1 cellular context compared by ENCODE assay signal in genomic region chr16:30370444-30371247, GRCh38.
A peak's percentile ranks its signal among the peaks of the same experiment; 100 is the strongest.
TF ChIP-seq lines count a peak whose summit lies in the region.

Gene TBC1D10B (minus strand): TSS chr16:30370494. CDS start chr16:30370183, 311 bp downstream.

TF ChIP-seq in K562, 482 proteins besides CTCF, POLR2A, EP300 and RAD21 (continued from another document and continues in another):
- TF ChIP-seq SETDB1 (IDR thresholded peaks at IDR 0.05; ENCODE audit: low read length) (no peak), MAFG (tag; conservative IDR thresholded peaks at IDR 0.05) (no peak), GATAD2A (IDR thresholded peaks at IDR 0.05) (no peak), ZNF316 (IDR thresholded peaks at IDR 0.05) (peak; percentile 92), MCM2 (IDR thresholded peaks at IDR 0.05; ENCODE audit: low read depth) (no peak), HOXB6 (CRISPR knock-in tag; IDR thresholded peaks at IDR 0.05; ENCODE audit: borderline replicate concordance) (no peak), EP400 (IDR thresholded peaks at IDR 0.05) (no peak), MECOM (CRISPR knock-in tag; IDR thresholded peaks at IDR 0.05) (no peak), ATF7 (IDR thresholded peaks at IDR 0.05) (peak; percentile 90), FOXJ2 (tag; IDR thresholded peaks at IDR 0.05) (0 out of 2 replicates have a peak, but pooled peaks have one; percentile 35), ZNF408 (CRISPR knock-in tag; IDR thresholded peaks at IDR 0.05; ENCODE audit: low read depth) (no peak), POLR2AphosphoS5 (IDR thresholded peaks at IDR 0.05; ENCODE audit: control insufficient read depth, insufficient read depth, low read depth, low read length) (no peak), NR2F6 (CRISPR knock-in tag; IDR thresholded peaks at IDR 0.05) (no peak), RBM25 (IDR thresholded peaks at IDR 0.05; ENCODE audit: low read depth, low read length, severe bottlenecking) (peak; percentile 69), GABPB1 (CRISPR knock-in tag; IDR thresholded peaks at IDR 0.05) (peak; percentile 61; the same call in 1 of the 2 replicates), RNF219 (CRISPR knock-in tag; IDR thresholded peaks at IDR 0.05) (no peak), THAP7 (CRISPR knock-in tag; IDR thresholded peaks at IDR 0.05) (no peak), DDX20 (tag; IDR thresholded peaks at IDR 0.05; ENCODE audit: low read depth) (no peak), ESRRA (IDR thresholded peaks at IDR 0.05; ENCODE audit: borderline replicate concordance, low read depth) (0 out of 2 replicates have a peak, but pooled peaks have one; percentile 20), ZNF224 (CRISPR knock-in tag; IDR thresholded peaks at IDR 0.05) (no peak), CREB1 (IDR thresholded peaks at IDR 0.05) (no peak), CREB1 (CRISPR knock-in tag; IDR thresholded peaks at IDR 0.05) (peak; percentile 68), BCL6 (CRISPR knock-in tag; IDR thresholded peaks at IDR 0.05) (no peak), FOXM1 (IDR thresholded peaks at IDR 0.05; ENCODE audit: low read depth) (0 out of 2 replicates have a peak, but pooled peaks have one; percentile 50), FOXM1 (CRISPR knock-in tag; IDR thresholded peaks at IDR 0.05; ENCODE audit: low read depth) (no peak), CBFA2T2 (conservative IDR thresholded peaks at IDR 0.05) (no peak), EZH2 (IDR thresholded peaks at IDR 0.05; ENCODE audit: borderline replicate concordance, low read depth, low read length) (no peak), POLR2B (IDR thresholded peaks at IDR 0.05; ENCODE audit: low read depth, partially characterized antibody) (no peak), TBP (optimal IDR thresholded peaks at IDR 0.05; ENCODE audit: low read depth, low read length) (peak; percentile 8), ZNF124 (CRISPR knock-in tag; IDR thresholded peaks at IDR 0.05) (no peak), PKNOX1 (IDR thresholded peaks at IDR 0.05) (peak; percentile 100), DACH1 (IDR thresholded peaks at IDR 0.05; ENCODE audit: partially characterized antibody) (peak; percentile 70), NBN (IDR thresholded peaks at IDR 0.05; ENCODE audit: low read depth) (no peak), SOX6 (IDR thresholded peaks at IDR 0.05) (no peak), C11orf30 (IDR thresholded peaks at IDR 0.05; ENCODE audit: low read depth) (peak; percentile 87), YY1 (IDR thresholded peaks at IDR 0.05; ENCODE audit: borderline replicate concordance in 1 of 3, control insufficient read depth in 1 of 3, extremely low read depth in 1 of 3, insufficient read depth in 3 of 3, insufficient read length in 1 of 3, insufficient replicate concordance in 2 of 3, low read depth in 1 of 3, low read length in 2 of 3) (peak in 1 of 3 experiments; percentile 63), EHMT2 (IDR thresholded peaks at IDR 0.05) (no peak), NR2C2 (CRISPR knock-in tag; IDR thresholded peaks at IDR 0.05) (no peak), NR2C2 (tag; IDR thresholded peaks at IDR 0.05) (peak; percentile 83), HDAC2 (IDR thresholded peaks at IDR 0.05) (0 out of 2 replicates have a peak, but pooled peaks have one; percentile 27), NFYB (IDR thresholded peaks at IDR 0.05; ENCODE audit: extremely low read depth, insufficient read length) (peak; percentile 85), BRD4 (IDR thresholded peaks at IDR 0.05) (no peak), FOXJ3 (CRISPR knock-in tag; IDR thresholded peaks at IDR 0.05) (no peak), RBFOX2 (IDR thresholded peaks at IDR 0.05; ENCODE audit: low read depth, low read length) (no peak; the same call in 1 of the 2 replicates), ATF1 (CRISPR knock-in tag; IDR thresholded peaks at IDR 0.05) (no peak), ATF1 (tag; IDR thresholded peaks at IDR 0.05) (peak; percentile 97), ZNF174 (CRISPR knock-in tag; IDR thresholded peaks at IDR 0.05) (no peak), NFXL1 (CRISPR knock-in tag; IDR thresholded peaks at IDR 0.05) (no peak), ZNF639 (CRISPR knock-in tag; conservative IDR thresholded peaks at IDR 0.05 in 1 of 2, IDR thresholded peaks at IDR 0.05 in 1 of 2) (peak in 1 of 2 experiments; percentile 74; a peak in 1 of 4 replicates)
- TF ChIP-seq, protein P1, sequence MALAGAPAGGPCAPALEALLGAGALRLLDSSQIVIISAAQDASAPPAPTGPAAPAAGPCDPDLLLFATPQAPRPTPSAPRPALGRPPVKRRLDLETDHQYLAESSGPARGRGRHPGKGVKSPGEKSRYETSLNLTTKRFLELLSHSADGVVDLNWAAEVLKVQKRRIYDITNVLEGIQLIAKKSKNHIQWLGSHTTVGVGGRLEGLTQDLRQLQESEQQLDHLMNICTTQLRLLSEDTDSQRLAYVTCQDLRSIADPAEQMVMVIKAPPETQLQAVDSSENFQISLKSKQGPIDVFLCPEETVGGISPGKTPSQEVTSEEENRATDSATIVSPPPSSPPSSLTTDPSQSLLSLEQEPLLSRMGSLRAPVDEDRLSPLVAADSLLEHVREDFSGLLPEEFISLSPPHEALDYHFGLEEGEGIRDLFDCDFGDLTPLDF (CRISPR knock-in tag; IDR thresholded peaks at IDR 0.05), result no peak
- TF ChIP-seq, protein P2, sequence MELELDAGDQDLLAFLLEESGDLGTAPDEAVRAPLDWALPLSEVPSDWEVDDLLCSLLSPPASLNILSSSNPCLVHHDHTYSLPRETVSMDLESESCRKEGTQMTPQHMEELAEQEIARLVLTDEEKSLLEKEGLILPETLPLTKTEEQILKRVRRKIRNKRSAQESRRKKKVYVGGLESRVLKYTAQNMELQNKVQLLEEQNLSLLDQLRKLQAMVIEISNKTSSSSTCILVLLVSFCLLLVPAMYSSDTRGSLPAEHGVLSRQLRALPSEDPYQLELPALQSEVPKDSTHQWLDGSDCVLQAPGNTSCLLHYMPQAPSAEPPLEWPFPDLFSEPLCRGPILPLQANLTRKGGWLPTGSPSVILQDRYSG (tag; conservative IDR thresholded peaks at IDR 0.05; ENCODE audit: low read depth), result no peak
- TF ChIP-seq, protein P3, sequence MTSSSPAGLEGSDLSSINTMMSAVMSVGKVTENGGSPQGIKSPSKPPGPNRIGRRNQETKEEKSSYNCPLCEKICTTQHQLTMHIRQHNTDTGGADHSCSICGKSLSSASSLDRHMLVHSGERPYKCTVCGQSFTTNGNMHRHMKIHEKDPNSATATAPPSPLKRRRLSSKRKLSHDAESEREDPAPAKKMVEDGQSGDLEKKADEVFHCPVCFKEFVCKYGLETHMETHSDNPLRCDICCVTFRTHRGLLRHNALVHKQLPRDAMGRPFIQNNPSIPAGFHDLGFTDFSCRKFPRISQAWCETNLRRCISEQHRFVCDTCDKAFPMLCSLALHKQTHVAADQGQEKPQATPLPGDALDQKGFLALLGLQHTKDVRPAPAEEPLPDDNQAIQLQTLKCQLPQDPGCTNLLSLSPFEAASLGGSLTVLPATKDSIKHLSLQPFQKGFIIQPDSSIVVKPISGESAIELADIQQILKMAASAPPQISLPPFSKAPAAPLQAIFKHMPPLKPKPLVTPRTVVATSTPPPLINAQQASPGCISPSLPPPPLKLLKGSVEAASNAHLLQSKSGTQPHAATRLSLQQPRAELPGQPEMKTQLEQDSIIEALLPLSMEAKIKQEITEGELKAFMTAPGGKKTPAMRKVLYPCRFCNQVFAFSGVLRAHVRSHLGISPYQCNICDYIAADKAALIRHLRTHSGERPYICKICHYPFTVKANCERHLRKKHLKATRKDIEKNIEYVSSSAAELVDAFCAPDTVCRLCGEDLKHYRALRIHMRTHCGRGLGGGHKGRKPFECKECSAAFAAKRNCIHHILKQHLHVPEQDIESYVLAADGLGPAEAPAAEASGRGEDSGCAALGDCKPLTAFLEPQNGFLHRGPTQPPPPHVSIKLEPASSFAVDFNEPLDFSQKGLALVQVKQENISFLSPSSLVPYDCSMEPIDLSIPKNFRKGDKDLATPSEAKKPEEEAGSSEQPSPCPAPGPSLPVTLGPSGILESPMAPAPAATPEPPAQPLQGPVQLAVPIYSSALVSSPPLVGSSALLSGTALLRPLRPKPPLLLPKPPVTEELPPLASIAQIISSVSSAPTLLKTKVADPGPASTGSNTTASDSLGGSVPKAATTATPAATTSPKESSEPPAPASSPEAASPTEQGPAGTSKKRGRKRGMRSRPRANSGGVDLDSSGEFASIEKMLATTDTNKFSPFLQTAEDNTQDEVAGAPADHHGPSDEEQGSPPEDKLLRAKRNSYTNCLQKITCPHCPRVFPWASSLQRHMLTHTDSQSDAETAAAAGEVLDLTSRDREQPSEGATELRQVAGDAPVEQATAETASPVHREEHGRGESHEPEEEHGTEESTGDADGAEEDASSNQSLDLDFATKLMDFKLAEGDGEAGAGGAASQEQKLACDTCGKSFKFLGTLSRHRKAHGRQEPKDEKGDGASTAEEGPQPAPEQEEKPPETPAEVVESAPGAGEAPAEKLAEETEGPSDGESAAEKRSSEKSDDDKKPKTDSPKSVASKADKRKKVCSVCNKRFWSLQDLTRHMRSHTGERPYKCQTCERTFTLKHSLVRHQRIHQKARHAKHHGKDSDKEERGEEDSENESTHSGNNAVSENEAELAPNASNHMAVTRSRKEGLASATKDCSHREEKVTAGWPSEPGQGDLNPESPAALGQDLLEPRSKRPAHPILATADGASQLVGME (CRISPR knock-in tag; IDR thresholded peaks at IDR 0.05), result no peak
- TF ChIP-seq, protein P4, sequence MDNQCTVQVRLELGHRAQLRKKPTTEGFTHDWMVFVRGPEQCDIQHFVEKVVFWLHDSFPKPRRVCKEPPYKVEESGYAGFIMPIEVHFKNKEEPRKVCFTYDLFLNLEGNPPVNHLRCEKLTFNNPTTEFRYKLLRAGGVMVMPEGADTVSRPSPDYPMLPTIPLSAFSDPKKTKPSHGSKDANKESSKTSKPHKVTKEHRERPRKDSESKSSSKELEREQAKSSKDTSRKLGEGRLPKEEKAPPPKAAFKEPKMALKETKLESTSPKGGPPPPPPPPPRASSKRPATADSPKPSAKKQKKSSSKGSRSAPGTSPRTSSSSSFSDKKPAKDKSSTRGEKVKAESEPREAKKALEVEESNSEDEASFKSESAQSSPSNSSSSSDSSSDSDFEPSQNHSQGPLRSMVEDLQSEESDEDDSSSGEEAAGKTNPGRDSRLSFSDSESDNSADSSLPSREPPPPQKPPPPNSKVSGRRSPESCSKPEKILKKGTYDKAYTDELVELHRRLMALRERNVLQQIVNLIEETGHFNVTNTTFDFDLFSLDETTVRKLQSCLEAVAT (IDR thresholded peaks at IDR 0.05), result peak in 1 of 2 experiments; percentile 98; a peak in 2 of 4 replicates
- TF ChIP-seq, protein P5, sequence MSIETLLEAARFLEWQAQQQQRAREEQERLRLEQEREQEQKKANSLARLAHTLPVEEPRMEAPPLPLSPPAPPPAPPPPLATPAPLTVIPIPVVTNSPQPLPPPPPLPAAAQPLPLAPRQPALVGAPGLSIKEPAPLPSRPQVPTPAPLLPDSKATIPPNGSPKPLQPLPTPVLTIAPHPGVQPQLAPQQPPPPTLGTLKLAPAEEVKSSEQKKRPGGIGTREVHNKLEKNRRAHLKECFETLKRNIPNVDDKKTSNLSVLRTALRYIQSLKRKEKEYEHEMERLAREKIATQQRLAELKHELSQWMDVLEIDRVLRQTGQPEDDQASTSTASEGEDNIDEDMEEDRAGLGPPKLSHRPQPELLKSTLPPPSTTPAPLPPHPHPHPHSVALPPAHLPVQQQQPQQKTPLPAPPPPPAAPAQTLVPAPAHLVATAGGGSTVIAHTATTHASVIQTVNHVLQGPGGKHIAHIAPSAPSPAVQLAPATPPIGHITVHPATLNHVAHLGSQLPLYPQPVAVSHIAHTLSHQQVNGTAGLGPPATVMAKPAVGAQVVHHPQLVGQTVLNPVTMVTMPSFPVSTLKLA (conservative IDR thresholded peaks at IDR 0.05), result peak in 1 of 2 experiments; percentile 57; a peak in 3 of 4 replicates
